8 cellular contexts compared by ENCODE assay signal in genomic region chr13:48533207-48533499, GRCh38. TPM values are rescaled to one million over a fixed set of nuclear protein-coding genes. Genes with fewer than 3 reads are reported as not detected.
DNase-seq lines count a peak whose midpoint lies in the region; ATAC-seq and TF ChIP-seq lines count a peak whose summit lies in the region.

No MANE protein-coding gene starts in this region.

- H3K36me3 ChIP-seq in RWPE2 (ENCODE audit: low read depth) (no peaks in the 10 kb centered on the region), neuronal stem cell (replicated peaks in 1 of 2; ENCODE audit: control insufficient read depth in 2 of 2, insufficient read depth in 2 of 2, low read length in 2 of 2) (no peaks in the 10 kb centered on the region)

- H3K79me1 ChIP-seq in neuronal stem cell (ENCODE audit: low read depth, low read length): no peaks in the 10 kb centered on the region

- TF ChIP-seq CTCF in CD4-positive, alpha-beta T cell (IDR thresholded peaks at IDR 0.05): no peak
- TF ChIP-seq CTCF in RWPE2 (IDR thresholded peaks at IDR 0.05; ENCODE audit: poor library complexity, severe bottlenecking) (no peak), GM13976 (IDR thresholded peaks at IDR 0.05; ENCODE audit: borderline replicate concordance, control extremely low read depth, extremely low read depth, insufficient read depth, missing control alignments) (no peak)

- intact Hi-C loops in CD4-positive, alpha-beta T cell (cut with DNase I, micrococcal nuclease): loop anchor here (2.0 to 5.0 kb wide), 4 partner anchors 30 to 231 kb away; partner anchors contain the start of genes LPAR6 (in 1 of the 2) and RB1 (in 1 of the 2)

- no peak for ATAC-seq in CD4-positive, alpha-beta T cell (ENCODE audit: poor library complexity)
- ATAC-seq in RWPE2 (ENCODE audit: low read depth): no peak
- peak; percentile 6 for ATAC-seq in esophagus mucosa
- ATAC-seq in HG03457 (IDR thresholded peaks at IDR 0.05; ENCODE audit: unreplicated experiment): no peak
- no peak for ATAC-seq in activated CD4-positive, CD25-positive, alpha-beta regulatory T cell treated with anti-CD3 and anti-CD28 coated beads, Interleukin-2, amount 50 U/mL, for 24 hours

- in situ Hi-C loops in GM13976 (cut with MboI; ENCODE audit: low sequenced_read_pairs, unreplicated experiment): no loop called here

- H3K23ac ChIP-seq in neuronal stem cell (ENCODE audit: low read depth, low read length, poor library complexity): peak overlapping the region; percentile 82

- H3K27me3 Mint-ChIP-seq in CD4-positive, alpha-beta T cell: no peaks in the 10 kb centered on the region

- H3K18ac ChIP-seq in neuronal stem cell (ENCODE audit: low read length): peak overlapping the region; percentile 100

- H3K9ac ChIP-seq in neuronal stem cell (ENCODE audit: low read depth, low read length, poor library complexity): peak overlapping the region; percentile 98

- H3K4me3 ChIP-seq in RWPE2 (ENCODE audit: severe bottlenecking) (peak overlapping the region; percentile 64), neuronal stem cell (ENCODE audit: low read length in 2 of 2) (peak overlapping the region; percentile 77 to 90)

- peak overlapping the region; percentile 98 for H2AFZ ChIP-seq in neuronal stem cell (ENCODE audit: low read length)

- H2BK5ac ChIP-seq in neuronal stem cell (ENCODE audit: low read length): peak overlapping the region; percentile 93

- peak overlapping the region; percentile 93 for H3K27ac ChIP-seq in CD4-positive, alpha-beta T cell (ENCODE audit: low read depth, low read length)
- H3K27ac ChIP-seq in RWPE2 (ENCODE audit: poor library complexity, severe bottlenecking) (peak overlapping the region; percentile 43), neuronal stem cell (replicated peaks; ENCODE audit: low read length) (peak overlapping the region; percentile 96)

- no peak overlapping the region for H4K8ac ChIP-seq in neuronal stem cell (ENCODE audit: low read depth, low read length)

- peak overlapping the region; percentile 97 for H3K4me3 Mint-ChIP-seq in CD4-positive, alpha-beta T cell

- H3K36me3 Mint-ChIP-seq in CD4-positive, alpha-beta T cell (ENCODE audit: low read depth): peaks cover 5% of the 10 kb centered on the region

- POLR2A ChIA-PET in CD4-positive, alpha-beta T cell (lab: Charles Lee): interaction anchor here (0.7 to 4.9 kb wide), 45 partner anchors 9 to 911 kb away, joined by 3 to 132 read pairs (median 6); partner anchors contain the start of genes CAB39L, FNDC3A, ITM2B and LPAR6

- no CpG with 5 or more reads among the region's 16 CpGs for WGBS in neuronal stem cell (ENCODE audit: extremely low coverage in 2 of 2, insufficient read length in 2 of 2, insufficient replicate concordance in 1 of 2), 2 donors

- H2BK12ac ChIP-seq in neuronal stem cell (ENCODE audit: low read length): no peak overlapping the region

- no peak for DNase-seq in CD4-positive, alpha-beta T cell
- DNase-seq in RWPE2 (ENCODE audit: low spot score): no peak
- no peak for DNase-seq in neuronal stem cell (ENCODE audit: low spot score)
- DNase-seq in HPDE6-E6E7 (ENCODE audit: extremely low spot score): no peak
- DNase-seq in GM13976 (ENCODE audit: low spot score): no peak

- H3K4me1 Mint-ChIP-seq in CD4-positive, alpha-beta T cell (ENCODE audit: low read depth): peaks cover 30% of the 10 kb centered on the region

- H3K9me3 ChIP-seq in CD4-positive, alpha-beta T cell (ENCODE audit: control insufficient read depth, low read length): no peaks in the 10 kb centered on the region
- H3K9me3 ChIP-seq in RWPE2 (ENCODE audit: severe bottlenecking) (no peaks in the 10 kb centered on the region), neuronal stem cell (replicated peaks in 1 of 2; ENCODE audit: control insufficient read depth in 2 of 2, insufficient read depth in 1 of 2, low read depth in 1 of 2, low read length in 2 of 2) (no peaks in the 10 kb centered on the region)

- peak overlapping the region; percentile 75 for H3K4me2 ChIP-seq in neuronal stem cell (ENCODE audit: insufficient read depth, low read length, poor library complexity, severe bottlenecking)

- H2AK5ac ChIP-seq in neuronal stem cell (ENCODE audit: low read depth, low read length): peak overlapping the region; percentile 82

- no peak overlapping the region for H3K4ac ChIP-seq in neuronal stem cell (ENCODE audit: low read length)

- H3K9me3 Mint-ChIP-seq in CD4-positive, alpha-beta T cell: peaks cover 3% of the 10 kb centered on the region

- H4K91ac ChIP-seq in neuronal stem cell (ENCODE audit: low read depth, low read length, poor library complexity): no peak overlapping the region

- no peak overlapping the region for H2BK15ac ChIP-seq in neuronal stem cell (ENCODE audit: low read length)

- no peaks in the 10 kb centered on the region for H3K27me3 ChIP-seq in CD4-positive, alpha-beta T cell (ENCODE audit: control insufficient read depth, insufficient read depth, low read length)
- no peaks in the 10 kb centered on the region for H3K27me3 ChIP-seq in RWPE2 (ENCODE audit: insufficient read depth, poor library complexity, severe bottlenecking)
- H3K27me3 ChIP-seq in neuronal stem cell (ENCODE audit: control insufficient read depth in 3 of 3, insufficient read depth in 3 of 3, low read depth in 1 of 3, low read length in 3 of 3): peaks cover 0 to 11% (median 0%) of the 10 kb centered on the region in 3 experiments

- CTCF ChIA-PET in CD4-positive, alpha-beta T cell (lab: Charles Lee): interaction anchor here (1.0 to 1.3 kb wide), 2 partner anchors 47 to 438 kb away, joined by 3 to 6 read pairs; partner anchors contain the start of gene MED4

- peak overlapping the region; percentile 62 for H2BK120ac ChIP-seq in neuronal stem cell (ENCODE audit: low read depth, low read length)

- H3K27ac Mint-ChIP-seq in CD4-positive, alpha-beta T cell: peak overlapping the region; percentile 90

- no peak overlapping the region for H3K14ac ChIP-seq in neuronal stem cell (ENCODE audit: low read length)

- H3K4me1 ChIP-seq in RWPE2 (ENCODE audit: insufficient read depth, poor library complexity, severe bottlenecking) (no peaks in the 10 kb centered on the region), neuronal stem cell (ENCODE audit: control insufficient read depth in 2 of 2, insufficient read depth in 1 of 2, low read depth in 1 of 2, low read length in 2 of 2) (peaks cover 0 to 9% of the 10 kb centered on the region in 2 donors)

RNA-seq across cellular contexts. Expression of gene RCBTB2, which starts 0.3 kb away (rescaled TPM):
- total RNA-seq in CD4-positive, alpha-beta T cell: 1 to 10 TPM; 6.1 to 6.5 TPM
- 10.3 TPM for total RNA-seq in esophagus mucosa
- 17.5 TPM for polyA plus RNA-seq in neuronal stem cell (2013, experiment 1 of 2)
- 17.4 TPM for polyA plus RNA-seq in neuronal stem cell (2013, experiment 2 of 2)

Comparison
In these comparisons a context has a peak if more than half of its experiments do, and no peak if none do; other contexts are left out.
1. H3K27ac ChIP-seq: peak in every context shown above with its lines; median percentile 96 in neuronal stem cell; 93 in CD4-positive, alpha-beta T cell; 43 in RWPE2.